Comparison of ENCODE assay signal across 9 cellular contexts in genomic region chr1:200905411-200906052, GRCh38. TPM values are rescaled to one million over a fixed set of nuclear protein-coding genes. Genes with fewer than 3 reads are reported as not detected.
A peak's percentile ranks its signal among the peaks of the same experiment; 100 is the strongest.
DNase-seq lines count a peak whose midpoint lies in the region; ATAC-seq and TF ChIP-seq lines count a peak whose summit lies in the region.
"Had no signal": no experiment of that assay in that cellular context is flagged by ENCODE, and none has a peak within 500 bp of the region (broad histone marks: within the 10 kb centered on the region; RNA-seq: fewer than 3 reads in every experiment).

No MANE protein-coding gene starts in this region.

- H3K9me3 ChIP-seq in vagina (no peaks in the 10 kb centered on the region), MG63 (no peaks in the 10 kb centered on the region)

- H3K4me1 ChIP-seq in vagina, result peaks cover 12% of the 10 kb centered on the region

- H3K36me3 ChIP-seq in vagina (no peaks in the 10 kb centered on the region), MG63 (no peaks in the 10 kb centered on the region)

- no peak overlapping the region for H3K4me3 Mint-ChIP-seq in activated CD4-positive, alpha-beta memory T cell treated with anti-CD3 and anti-CD28 coated beads, Interleukin-2, amount 10 ng/mL, durations not matched to agents 7 days and 5 days

- no peak for TF ChIP-seq POLR2A in vagina (IDR thresholded peaks at IDR 0.05)

- H3K4me1 Mint-ChIP-seq in activated CD4-positive, alpha-beta memory T cell treated with anti-CD3 and anti-CD28 coated beads, Interleukin-2, amount 10 ng/mL, durations not matched to agents 7 days and 5 days, result peaks cover 9% of the 10 kb centered on the region

- TF ChIP-seq CTCF in vagina (IDR thresholded peaks at IDR 0.05), result no peak

- H3K27me3 ChIP-seq in vagina (no peaks in the 10 kb centered on the region), MG63 (no peaks in the 10 kb centered on the region)

- POLR2A ChIA-PET in activated CD4-positive, alpha-beta memory T cell treated with anti-CD3 and anti-CD28 coated beads, Interleukin-2, amount 10 ng/mL, durations not matched to agents 7 days and 5 days (lab: Charles Lee), result interaction anchor here (0.6 to 3.6 kb wide), 5 partner anchors 9 to 39 kb away, joined by 3 to 28 read pairs (median 4); no protein-coding TSS in a partner anchor

- no peaks in the 10 kb centered on the region for H3K36me3 Mint-ChIP-seq in activated CD4-positive, alpha-beta memory T cell treated with anti-CD3 and anti-CD28 coated beads, Interleukin-2, amount 10 ng/mL, durations not matched to agents 7 days and 5 days (ENCODE audit: low read depth)

- CTCF ChIA-PET in activated CD4-positive, alpha-beta memory T cell treated with anti-CD3 and anti-CD28 coated beads, Interleukin-2, amount 10 ng/mL, durations not matched to agents 7 days and 5 days (lab: Charles Lee), result interaction anchor here (0.9 to 1.0 kb wide), 2 partner anchors 16 to 209 kb away, joined by 3 read pairs; no protein-coding TSS in a partner anchor

- peaks cover 57% of the 10 kb centered on the region for H3K27me3 Mint-ChIP-seq in activated CD4-positive, alpha-beta memory T cell treated with anti-CD3 and anti-CD28 coated beads, Interleukin-2, amount 10 ng/mL, durations not matched to agents 7 days and 5 days

- intact Hi-C loops in posterior vena cava (cut with DNase I), result no loop called here
- intact Hi-C loops in vagina (cut with DNase I), result no loop called here

- H3K4me3 ChIP-seq in vagina, result no peak overlapping the region
- H3K4me3 ChIP-seq in MG63, result no peak overlapping the region

- H3K9me3 Mint-ChIP-seq in activated CD4-positive, alpha-beta memory T cell treated with anti-CD3 and anti-CD28 coated beads, Interleukin-2, amount 10 ng/mL, durations not matched to agents 7 days and 5 days, result no peaks in the 10 kb centered on the region

- H3K27ac Mint-ChIP-seq in activated CD4-positive, alpha-beta memory T cell treated with anti-CD3 and anti-CD28 coated beads, Interleukin-2, amount 10 ng/mL, durations not matched to agents 7 days and 5 days, result no peak overlapping the region

- peak; percentile 41 for DNase-seq in activated CD4-positive, alpha-beta memory T cell treated with anti-CD3 and anti-CD28 coated beads, Interleukin-2, amount 10 ng/mL, durations not matched to agents 7 days and 5 days
- DNase-seq in posterior vena cava (ENCODE audit: low spot score) (peak; percentile 26), NCI-H82 treated with DMSO at 0.1 percent for 48 hours (lab: John Stamatoyannopoulos, UW; ENCODE audit: unreplicated experiment) (no peak), vagina (ENCODE audit: extremely low spot score in 2 of 2) (no peak), MG63 (no peak), cerebellar cortex (ENCODE audit: low spot score) (no peak)
- DNase-seq: HCEC 1CT had no signal

- peak; percentile 56 for ATAC-seq in GM18858 (IDR thresholded peaks at IDR 0.05; ENCODE audit: unreplicated experiment)
- peak; percentile 45 for ATAC-seq in HG02973 (IDR thresholded peaks at IDR 0.05; ENCODE audit: unreplicated experiment)

- no peak overlapping the region for H3K27ac ChIP-seq in vagina

RNA-seq across cellular contexts. Expression of gene INAVA, which starts 10.8 kb away (rescaled TPM):
- under 1 TPM in 1 of 2 experiments, not detected in 1; 0.45 TPM for total RNA-seq in activated CD4-positive, alpha-beta memory T cell treated with anti-CD3 and anti-CD28 coated beads, Interleukin-2, amount 10 ng/mL, durations not matched to agents 7 days and 5 days
- under 1 TPM; 0.29 to 0.51 TPM for total RNA-seq in posterior vena cava
- 42.2 TPM for total RNA-seq in vagina
- total RNA-seq in MG63 (2014; rRNA removed; shearing (Covaris generic); ENCODE audit: low replicate concordance), result not detected in 2 replicates

RNA-seq across cellular contexts. Expression of gene GPR25, which starts 32.8 kb away (rescaled TPM):
- under 1 TPM in 1 of 2 experiments, not detected in 1; 0.25 TPM for total RNA-seq in activated CD4-positive, alpha-beta memory T cell treated with anti-CD3 and anti-CD28 coated beads, Interleukin-2, amount 10 ng/mL, durations not matched to agents 7 days and 5 days
- total RNA-seq in posterior vena cava (not detected), vagina (5.9 TPM)
- not detected in 2 replicates for total RNA-seq in MG63 (2014; rRNA removed; shearing (Covaris generic); ENCODE audit: low replicate concordance)

Comparison
In these comparisons a context has a peak if more than half of its experiments do, and no peak if none do; other contexts are left out.
1. DNase-seq: peak in activated CD4-positive, alpha-beta memory T cell treated with anti-CD3 and anti-CD28 coated beads, Interleukin-2, amount 10 ng/mL, durations not matched to agents 7 days and 5 days (single experiment) and posterior vena cava (single experiment); none in NCI-H82 treated with DMSO at 0.1 percent for 48 hours (single experiment), vagina (0 of 2), MG63 (single experiment) and cerebellar cortex (single experiment).
2. RNA of gene INAVA, which starts 10.8 kb away (total RNA-seq): 42.2 TPM in vagina (single experiment); 0.29 to 0.51 TPM in posterior vena cava, 0.45 TPM in activated CD4-positive, alpha-beta memory T cell treated with anti-CD3 and anti-CD28 coated beads, Interleukin-2, amount 10 ng/mL, durations not matched to agents 7 days and 5 days and not detected in MG63; every median in the first group is over 10 times any median in the second.